24 cellular contexts compared by ENCODE assay signal in the genomic region with DNA sequence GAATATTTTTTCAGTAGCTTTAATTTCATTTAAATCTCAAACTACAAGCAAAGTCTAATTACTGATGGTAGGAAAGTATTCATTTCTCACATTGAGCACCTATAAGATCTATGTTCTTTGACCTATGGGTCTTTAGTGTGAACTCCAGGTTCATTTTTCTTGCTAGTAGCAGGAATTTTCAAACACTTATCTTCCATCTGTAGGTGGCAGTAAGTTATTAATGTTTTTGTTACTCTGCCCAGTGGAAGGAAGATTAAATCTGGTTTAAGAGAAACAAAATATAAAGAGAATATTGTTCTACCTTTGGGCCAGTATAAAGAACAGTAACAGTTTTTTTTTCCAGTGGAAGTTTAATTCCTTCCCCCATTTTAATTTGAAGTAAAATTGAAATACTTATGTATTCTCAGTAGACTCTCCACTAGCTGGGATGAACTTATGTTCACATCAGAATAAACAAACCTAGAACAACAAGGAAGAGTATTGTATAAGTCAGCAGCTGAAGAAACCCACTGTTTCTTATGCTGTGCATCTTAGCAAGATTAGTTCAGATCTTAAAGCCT.
DNase-seq lines count a peak whose midpoint lies in the region; TF ChIP-seq lines count a peak whose summit lies in the region.
"Had no signal": no experiment of that assay in that cellular context is flagged by ENCODE, and none has a peak within 500 bp of the region (broad histone marks: within the 10 kb centered on the region; RNA-seq: fewer than 3 reads in every experiment).

No MANE protein-coding gene starts in this region.

- H2AFZ ChIP-seq in OCI-LY3 (ENCODE audit: low read depth, low read length) (no peak overlapping the region), smooth muscle cell (ENCODE audit: low read depth) (peak overlapping the region; percentile 57)

- DNase-seq in NCI-H2171 treated with DMSO at 0.1 percent for 48 hours (lab: John Stamatoyannopoulos, UW) (peak; percentile 6), NCI-H2171 (lab: John Stamatoyannopoulos, UW) (no peak), foreskin melanocyte (peak; percentile 57), smooth muscle cell (lab: John Stamatoyannopoulos, UW; ENCODE audit: unreplicated experiment) (no peak), GM20000 (ENCODE audit: low spot score) (no peak), SW480 (ENCODE audit: low spot score) (no peak), NK-92 (lab: John Stamatoyannopoulos, UW; ENCODE audit: unreplicated experiment) (no peak)
- DNase-seq: activated CD4-positive, alpha-beta T cell treated with anti-CD3 and anti-CD28 coated beads for 4 hours; DMS153; heart left ventricle; immature natural killer cell; KG1; left ventricle myocardium superior; mucosa of descending colon; NCI-H1092 treated with DMSO at 0.1 percent for 48 hours; NCI-H526; Right ventricle myocardium superior; stimulated activated CD4-positive, alpha-beta T cell treated with anti-CD3 and anti-CD28 coated beads, Interleukin-12 subunit alpha, Interleukin-12 subunit beta, amount 100 ng/mL, for 4 hours; stimulated activated CD8-positive, alpha-beta memory T cell treated with anti-CD3 and anti-CD28 coated beads, Interleukin-4, amount 100 ng/mL, for 48 hours; T-cell had no signal

- H3F3A ChIP-seq in smooth muscle cell (ENCODE audit: low read depth): no peaks in the 10 kb centered on the region

- H3K9ac ChIP-seq in OCI-LY3 (ENCODE audit: low read length): no peak overlapping the region
- H3K9ac ChIP-seq in smooth muscle cell (ENCODE audit: low read depth): no peak overlapping the region

- H3K36me3 ChIP-seq in OCI-LY3 (replicated peaks; ENCODE audit: low read depth, low read length): no peaks in the 10 kb centered on the region
- no peaks in the 10 kb centered on the region for H3K36me3 ChIP-seq in smooth muscle cell (ENCODE audit: low read depth)
- H3K36me3 ChIP-seq: BLaER1 treated with 17β-estradiol and CSF1 and Interleukin-3, amounts not matched to agents 10 nM and 100 nM; heart left ventricle; neutrophil; vagina had no signal

- H3K27ac ChIP-seq in OCI-LY3 (ENCODE audit: low read length): no peak overlapping the region
- no peak overlapping the region for H3K27ac ChIP-seq in smooth muscle cell (ENCODE audit: low read depth)
- H3K27ac ChIP-seq: heart left ventricle, neutrophil, vagina had no signal

- H3K27me3 ChIP-seq in OCI-LY3 (ENCODE audit: low read depth, low read length) (no peaks in the 10 kb centered on the region), smooth muscle cell (ENCODE audit: low read depth) (no peaks in the 10 kb centered on the region)
- H3K27me3 ChIP-seq: BLaER1 treated with 17β-estradiol and CSF1 and Interleukin-3, amounts not matched to agents 10 nM and 100 nM; heart left ventricle; neutrophil; vagina had no signal

- H3K4me3 ChIP-seq in OCI-LY3 (ENCODE audit: low read length): no peak overlapping the region
- no peak overlapping the region for H3K4me3 ChIP-seq in smooth muscle cell
- H3K4me3 ChIP-seq: BLaER1 treated with 17β-estradiol and CSF1 and Interleukin-3, amounts not matched to agents 10 nM and 100 nM; heart left ventricle; mucosa of descending colon; vagina had no signal

- peak; percentile 54 for TF ChIP-seq CTCF in OCI-LY3 (IDR thresholded peaks at IDR 0.05; ENCODE audit: low read depth, low read length)
- TF ChIP-seq CTCF in smooth muscle cell (IDR thresholded peaks at IDR 0.05; ENCODE audit: borderline replicate concordance, insufficient read depth, poor library complexity, severe bottlenecking): no peak
- TF ChIP-seq CTCF in GM20000 (IDR thresholded peaks at IDR 0.05; ENCODE audit: extremely low read depth, missing control alignments): no peak

- H3K4me1 ChIP-seq in OCI-LY3 (ENCODE audit: low read length) (no peaks in the 10 kb centered on the region), smooth muscle cell (ENCODE audit: low read depth) (peaks cover 19% of the 10 kb centered on the region)
- H3K4me1 ChIP-seq: heart left ventricle, vagina had no signal

- H3K9me3 ChIP-seq in OCI-LY3 (ENCODE audit: insufficient read depth, low read length) (no peaks in the 10 kb centered on the region), smooth muscle cell (replicated peaks; ENCODE audit: low read depth) (no peaks in the 10 kb centered on the region)
- H3K9me3 ChIP-seq: mucosa of descending colon, neutrophil, vagina had no signal

- H3K4me2 ChIP-seq in OCI-LY3 (ENCODE audit: low read length) (no peak overlapping the region), smooth muscle cell (no peak overlapping the region)

- H4K20me1 ChIP-seq in OCI-LY3 (ENCODE audit: insufficient read depth, low read length) (no peaks in the 10 kb centered on the region), smooth muscle cell (ENCODE audit: low read depth) (no peaks in the 10 kb centered on the region)
- H4K20me1 ChIP-seq: BLaER1 treated with 17β-estradiol and CSF1 and Interleukin-3, amounts not matched to agents 10 nM and 100 nM had no signal

- H3K79me2 ChIP-seq in OCI-LY3 (ENCODE audit: low read length) (no peaks in the 10 kb centered on the region), smooth muscle cell (ENCODE audit: low read depth) (no peaks in the 10 kb centered on the region)

Comparison
In these comparisons a context has a peak if more than half of its experiments do, and no peak if none do; other contexts are left out.
1. DNase-seq: peak in NCI-H2171 treated with DMSO at 0.1 percent for 48 hours (single experiment) and foreskin melanocyte (single experiment); none in NCI-H2171 (single experiment), smooth muscle cell (single experiment), GM20000 (single experiment), SW480 (single experiment) and NK-92 (single experiment).